1 cellular context compared by ENCODE assay signal in genomic region chr19:17117250-17117789, GRCh38.
TF ChIP-seq lines count a peak whose summit lies in the region.

No MANE protein-coding gene starts in this region.

TF ChIP-seq in SK-N-SH, 30 proteins besides CTCF, POLR2A, EP300 and RAD21 (continued from another document):
- TF ChIP-seq, protein P1, sequence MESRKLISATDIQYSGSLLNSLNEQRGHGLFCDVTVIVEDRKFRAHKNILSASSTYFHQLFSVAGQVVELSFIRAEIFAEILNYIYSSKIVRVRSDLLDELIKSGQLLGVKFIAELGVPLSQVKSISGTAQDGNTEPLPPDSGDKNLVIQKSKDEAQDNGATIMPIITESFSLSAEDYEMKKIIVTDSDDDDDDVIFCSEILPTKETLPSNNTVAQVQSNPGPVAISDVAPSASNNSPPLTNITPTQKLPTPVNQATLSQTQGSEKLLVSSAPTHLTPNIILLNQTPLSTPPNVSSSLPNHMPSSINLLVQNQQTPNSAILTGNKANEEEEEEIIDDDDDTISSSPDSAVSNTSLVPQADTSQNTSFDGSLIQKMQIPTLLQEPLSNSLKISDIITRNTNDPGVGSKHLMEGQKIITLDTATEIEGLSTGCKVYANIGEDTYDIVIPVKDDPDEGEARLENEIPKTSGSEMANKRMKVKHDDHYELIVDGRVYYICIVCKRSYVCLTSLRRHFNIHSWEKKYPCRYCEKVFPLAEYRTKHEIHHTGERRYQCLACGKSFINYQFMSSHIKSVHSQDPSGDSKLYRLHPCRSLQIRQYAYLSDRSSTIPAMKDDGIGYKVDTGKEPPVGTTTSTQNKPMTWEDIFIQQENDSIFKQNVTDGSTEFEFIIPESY (IDR thresholded peaks at IDR 0.05; ENCODE audit: borderline replicate concordance, low read depth), result no peak
- TF ChIP-seq POLR2AphosphoS5 (IDR thresholded peaks at IDR 0.05; ENCODE audit: low read depth, low read length) (no peak), RXRA (IDR thresholded peaks at IDR 0.05; ENCODE audit: borderline replicate concordance, low read depth) (no peak), FOXM1 (IDR thresholded peaks at IDR 0.05; ENCODE audit: low read depth) (no peak), PBX3 (IDR thresholded peaks at IDR 0.05) (no peak), NFIC (IDR thresholded peaks at IDR 0.05; ENCODE audit: borderline replicate concordance) (no peak), NRF1 (IDR thresholded peaks at IDR 0.05; ENCODE audit: low read depth, low read length) (no peak)
